In genomic region chr20:19814241-19814640, GRCh38 we compare ENCODE assay signal across 13 cellular contexts. TPM values are rescaled to one million over a fixed set of nuclear protein-coding genes. Genes with fewer than 3 reads are reported as not detected.
DNase-seq lines count a peak whose midpoint lies in the region; ATAC-seq and TF ChIP-seq lines count a peak whose summit lies in the region.
"Had no signal": no experiment of that assay in that cellular context is flagged by ENCODE, and none has a peak within 500 bp of the region (broad histone marks: within the 10 kb centered on the region; RNA-seq: fewer than 3 reads in every experiment).

No MANE protein-coding gene starts in this region.

- in situ Hi-C loops in G401 (cut with HindIII; ENCODE audit: low sequenced_read_pairs), result no loop called here

- H3K4me3 Mint-ChIP-seq in HFFc6, result no peak overlapping the region
- H3K4me3 Mint-ChIP-seq in CD8-positive, alpha-beta memory T cell, result no peak overlapping the region
- H3K4me3 Mint-ChIP-seq: activated T-cell treated with anti-CD3 and anti-CD28 coated beads, Interleukin-2, amount 50 U/mL, for 72 hours; CD4-positive, alpha-beta T cell had no signal

- CTCF ChIA-PET in CD8-positive, alpha-beta memory T cell (lab: Charles Lee), result no interaction called here

- no peaks in the 10 kb centered on the region for H3K9me3 ChIP-seq in CD8-positive, alpha-beta memory T cell (ENCODE audit: low read length)

- no peaks in the 10 kb centered on the region for H3K4me1 ChIP-seq in CD8-positive, alpha-beta memory T cell (ENCODE audit: insufficient read depth, low read length)

- no peak for TF ChIP-seq CTCF in HFFc6 (IDR thresholded peaks at IDR 0.05)

- H3K4me3 ChIP-seq in CD8-positive, alpha-beta memory T cell (ENCODE audit: low read length), result no peak overlapping the region

- no peaks in the 10 kb centered on the region for H3K36me3 ChIP-seq in CD8-positive, alpha-beta memory T cell (ENCODE audit: insufficient read depth, low read length)

- no peaks in the 10 kb centered on the region for H3K27me3 ChIP-seq in layer of hippocampus (ENCODE audit: control insufficient read depth, insufficient read depth, low read length)
- H3K27me3 ChIP-seq in CD8-positive, alpha-beta memory T cell (ENCODE audit: insufficient read depth, low read length, poor library complexity, severe bottlenecking), result no peaks in the 10 kb centered on the region

- H3K9me3 Mint-ChIP-seq in HFFc6, result 0 out of 2 replicates have a peak, but pooled peaks cover 9% of the 10 kb centered on the region
- peaks cover 0 to 7% (median 5%) of the 10 kb centered on the region in 5 donors for H3K9me3 Mint-ChIP-seq in CD8-positive, alpha-beta memory T cell

- H3K27ac ChIP-seq in angular gyrus (ENCODE audit: low read depth, low read length), result peak overlapping the region; percentile 74
- H3K27ac ChIP-seq in layer of hippocampus (ENCODE audit: low read depth, low read length), result peak overlapping the region; percentile 5
- H3K27ac ChIP-seq in temporal lobe (ENCODE audit: low read depth, low read length), result peak overlapping the region; percentile 76
- no peak overlapping the region for H3K27ac ChIP-seq in CD8-positive, alpha-beta memory T cell (ENCODE audit: low read depth, low read length)
- H3K27ac ChIP-seq: HL-60 had no signal

- ATAC-seq in GM19452 (IDR thresholded peaks at IDR 0.05; ENCODE audit: unreplicated experiment), result no peak
- ATAC-seq: activated T-cell treated with anti-CD3 and anti-CD28 coated beads, Interleukin-2, amount 50 U/mL, for 72 hours had no signal

- POLR2A ChIA-PET in CD8-positive, alpha-beta memory T cell (lab: Charles Lee), result no interaction called here

- H3K36me3 Mint-ChIP-seq in HFFc6 (ENCODE audit: low read depth), result peaks cover 21% of the 10 kb centered on the region
- no peaks in the 10 kb centered on the region for H3K36me3 Mint-ChIP-seq in CD8-positive, alpha-beta memory T cell

- peaks cover 72% of the 10 kb centered on the region for H3K4me1 Mint-ChIP-seq in HFFc6 (ENCODE audit: low read depth)
- H3K4me1 Mint-ChIP-seq in CD8-positive, alpha-beta memory T cell, result peaks cover 0 to 6% (median 0%) of the 10 kb centered on the region in 3 donors

- no peak for DNase-seq in HFFc6
- no peak for DNase-seq in CD8-positive, alpha-beta memory T cell
- DNase-seq in G401 (ENCODE audit: low spot score), result no peak
- DNase-seq: activated CD4-positive, alpha-beta T cell treated with anti-CD3 and anti-CD28 coated beads, Interleukin-2, amount 50 U/mL, for 4 hours; activated T-cell treated with anti-CD3 and anti-CD28 coated beads, Interleukin-2, amount 50 U/mL, for 72 hours; CD4-positive, alpha-beta T cell; NCI-H146; SHP77 had no signal

- H3K27ac Mint-ChIP-seq in HFFc6, result peak overlapping the region; percentile 98
- H3K27ac Mint-ChIP-seq in CD8-positive, alpha-beta memory T cell, result no peak overlapping the region
- H3K27ac Mint-ChIP-seq: activated T-cell treated with anti-CD3 and anti-CD28 coated beads, Interleukin-2, amount 50 U/mL, for 72 hours; CD4-positive, alpha-beta T cell had no signal

- 0 out of 2 replicates have a peak, but pooled peaks cover 4% of the 10 kb centered on the region for H3K27me3 Mint-ChIP-seq in HFFc6 (ENCODE audit: insufficient read depth)
- H3K27me3 Mint-ChIP-seq in CD8-positive, alpha-beta memory T cell, result peaks cover 1 to 12% of the 10 kb centered on the region in 2 donors

RNA-seq across cellular contexts. Expression of gene RIN2, which starts 56.2 kb away (rescaled TPM):
- 10 to 100 TPM; 41.0 to 44.0 (median 43.5) TPM for total RNA-seq in HFFc6 (2021; fragmentation: NEBNext Ultra II Directional; extraction: Animal tissue kit (Norgen Biotek cat#: 25700))
- 9.3 TPM for total RNA-seq in temporal lobe
- under 1 TPM; 0.37 to 0.49 TPM for total RNA-seq in CD8-positive, alpha-beta memory T cell
- not detected for polyA plus RNA-seq in CD8-positive, alpha-beta memory T cell
- total RNA-seq in G401 (2014; rRNA removed; shearing (Covaris generic)), result 1.7 and 1.8 TPM in 2 replicates
- total RNA-seq: activated T-cell treated with anti-CD3 and anti-CD28 coated beads, Interleukin-2, amount 50 U/mL, for 72 hours had no signal
